ENCODE assay signal across 16 cellular contexts in genomic region chr20:836188-836587, GRCh38. TPM values are rescaled to one million over a fixed set of nuclear protein-coding genes. Genes with fewer than 3 reads are reported as not detected.
DNase-seq lines count a peak whose midpoint lies in the region; ATAC-seq and TF ChIP-seq lines count a peak whose summit lies in the region.
"Had no signal": no experiment of that assay in that cellular context is flagged by ENCODE, and none has a peak within 500 bp of the region (broad histone marks: within the 10 kb centered on the region; RNA-seq: fewer than 3 reads in every experiment).

No MANE protein-coding gene starts in this region.

- H3K9me2 ChIP-seq in OCI-LY7 (ENCODE audit: insufficient read depth, low read length) (no peaks in the 10 kb centered on the region), MM.1S (replicated peaks; ENCODE audit: insufficient read depth, low read length) (no peaks in the 10 kb centered on the region)

- CTCF ChIA-PET in OCI-LY7 (lab: Charles Lee; ENCODE audit: unreplicated experiment), result no interaction called here

- no peaks in the 10 kb centered on the region for H3K9me3 Mint-ChIP-seq in central memory CD8-positive, alpha-beta T cell
- H3K9me3 Mint-ChIP-seq in stimulated activated effector memory CD8-positive, alpha-beta T cell treated with anti-CD3 and anti-CD28 coated beads, Interleukin-12 subunit alpha, Interleukin-12 subunit beta, amount 100 ng/mL, for 72 hours, result no peaks in the 10 kb centered on the region

- TF ChIP-seq CTCF in cardiac muscle cell (IDR thresholded peaks at IDR 0.05; ENCODE audit: low read depth, low read length) (no peak), OCI-LY7 (conservative IDR thresholded peaks at IDR 0.05; ENCODE audit: low read length) (no peak), MM.1S (IDR thresholded peaks at IDR 0.05; ENCODE audit: low read length) (no peak)

- BruUV-seq in OCI-LY7 (replicated peaks; lab: Mats Ljungman, UMichigan), result no TSS peak

- H3K79me2 ChIP-seq in OCI-LY7 (ENCODE audit: insufficient read depth, low read depth, low read length) (peaks cover 19% of the 10 kb centered on the region; the same call in 1 of the 2 replicates), MM.1S (ENCODE audit: low read length) (peaks cover 65% of the 10 kb centered on the region)

- no peak overlapping the region for H3K9ac ChIP-seq in MM.1S (ENCODE audit: low read length)

- intact Hi-C loops in Right ventricle myocardium inferior (cut with DNase I), result no loop called here
- intact Hi-C loops in OCI-LY7 (cut with micrococcal nuclease; ENCODE audit: unreplicated experiment), result loop anchor here (5.0 to 10.0 kb wide), 2 partner anchors 181 to 281 kb away; partner anchors contain the start of genes PSMF1 and SRXN1

- POLR2A ChIA-PET in OCI-LY7 (lab: Charles Lee), result interaction anchor here (4.9 kb wide), 1 partner anchor 11 kb away, joined by 40 read pairs; no protein-coding TSS in a partner anchor

- H3K4me3 ChIP-seq in cardiac muscle cell, result no peak overlapping the region
- H3K4me3 ChIP-seq in OCI-LY7 (ENCODE audit: low read depth, low read length, poor library complexity, severe bottlenecking), result peak overlapping the region; percentile 25
- H3K4me3 ChIP-seq in MM.1S (ENCODE audit: low read length), result no peak overlapping the region
- H3K4me3 ChIP-seq: adrenal gland, thoracic aorta had no signal

- H3K4me2 ChIP-seq in OCI-LY7 (ENCODE audit: low read length) (peak overlapping the region; percentile 99), MM.1S (ENCODE audit: low read depth, low read length) (no peak overlapping the region)

- no peaks in the 10 kb centered on the region for H3F3A ChIP-seq in MM.1S (ENCODE audit: insufficient read depth, low read length)

- H2AFZ ChIP-seq in OCI-LY7 (ENCODE audit: low read length) (no peak overlapping the region), MM.1S (ENCODE audit: low read length) (no peak overlapping the region)

- peaks cover 21% of the 10 kb centered on the region for H3K4me1 ChIP-seq in cardiac muscle cell (ENCODE audit: low read depth)
- peaks cover 40% of the 10 kb centered on the region for H3K4me1 ChIP-seq in OCI-LY7 (ENCODE audit: insufficient read depth, low read length, poor library complexity, severe bottlenecking)
- peaks cover 16% of the 10 kb centered on the region for H3K4me1 ChIP-seq in MM.1S (ENCODE audit: low read length)

- ATAC-seq in Right ventricle myocardium inferior (no peak), GM18498 (IDR thresholded peaks at IDR 0.05; ENCODE audit: unreplicated experiment) (no peak), HG03342 (IDR thresholded peaks at IDR 0.05; ENCODE audit: unreplicated experiment) (no peak)
- no peak for ATAC-seq in central memory CD8-positive, alpha-beta T cell (replicated peaks; ENCODE audit: extremely low read depth, poor library complexity, severe bottlenecking)
- ATAC-seq in stimulated activated effector memory CD8-positive, alpha-beta T cell treated with anti-CD3 and anti-CD28 coated beads, Interleukin-12 subunit alpha, Interleukin-12 subunit beta, amount 100 ng/mL, for 72 hours, result peak; percentile 44

- no peaks in the 10 kb centered on the region for H3K27me3 ChIP-seq in cardiac muscle cell
- no peaks in the 10 kb centered on the region for H3K27me3 ChIP-seq in MM.1S (replicated peaks; ENCODE audit: insufficient read depth, low read length)
- H3K27me3 ChIP-seq: adrenal gland had no signal

- peaks cover 14% of the 10 kb centered on the region for H3K36me3 Mint-ChIP-seq in central memory CD8-positive, alpha-beta T cell (ENCODE audit: insufficient read depth)
- H3K36me3 Mint-ChIP-seq in stimulated activated effector memory CD8-positive, alpha-beta T cell treated with anti-CD3 and anti-CD28 coated beads, Interleukin-12 subunit alpha, Interleukin-12 subunit beta, amount 100 ng/mL, for 72 hours, result peaks cover 27% of the 10 kb centered on the region

- no peaks in the 10 kb centered on the region for H3K9me3 ChIP-seq in cardiac muscle cell (ENCODE audit: low read depth)
- no peaks in the 10 kb centered on the region for H3K9me3 ChIP-seq in OCI-LY7 (ENCODE audit: low read length)
- H3K9me3 ChIP-seq in MM.1S (replicated peaks; ENCODE audit: insufficient read depth, low read length), result no peaks in the 10 kb centered on the region
- H3K9me3 ChIP-seq: adrenal gland, thoracic aorta had no signal

- no peak overlapping the region for H3K27ac Mint-ChIP-seq in central memory CD8-positive, alpha-beta T cell (ENCODE audit: low read depth)
- H3K27ac Mint-ChIP-seq in stimulated activated effector memory CD8-positive, alpha-beta T cell treated with anti-CD3 and anti-CD28 coated beads, Interleukin-12 subunit alpha, Interleukin-12 subunit beta, amount 100 ng/mL, for 72 hours, result peak overlapping the region; percentile 81

- H3K4me3 Mint-ChIP-seq in central memory CD8-positive, alpha-beta T cell, result peak overlapping the region; percentile 31
- H3K4me3 Mint-ChIP-seq in stimulated activated effector memory CD8-positive, alpha-beta T cell treated with anti-CD3 and anti-CD28 coated beads, Interleukin-12 subunit alpha, Interleukin-12 subunit beta, amount 100 ng/mL, for 72 hours, result peak overlapping the region; percentile 78

- H3K27me3 Mint-ChIP-seq in central memory CD8-positive, alpha-beta T cell, result no peaks in the 10 kb centered on the region

- H3K27ac ChIP-seq in cardiac muscle cell (peak overlapping the region; percentile 72), OCI-LY7 (ENCODE audit: low read depth, low read length, poor library complexity, severe bottlenecking) (no peak overlapping the region), MM.1S (ENCODE audit: low read length) (no peak overlapping the region)
- H3K27ac ChIP-seq: thoracic aorta, VCaP had no signal

- H3K4me1 Mint-ChIP-seq in central memory CD8-positive, alpha-beta T cell, result peaks cover 55% of the 10 kb centered on the region
- H3K4me1 Mint-ChIP-seq in stimulated activated effector memory CD8-positive, alpha-beta T cell treated with anti-CD3 and anti-CD28 coated beads, Interleukin-12 subunit alpha, Interleukin-12 subunit beta, amount 100 ng/mL, for 72 hours, result peaks cover 57% of the 10 kb centered on the region

- H3K36me3 ChIP-seq in cardiac muscle cell (no peaks in the 10 kb centered on the region), OCI-LY7 (ENCODE audit: insufficient read depth, low read length) (no peaks in the 10 kb centered on the region), MM.1S (replicated peaks; ENCODE audit: insufficient read depth, low read length) (no peaks in the 10 kb centered on the region)
- H3K36me3 ChIP-seq: adrenal gland, thoracic aorta had no signal

- H4K20me1 ChIP-seq in OCI-LY7 (ENCODE audit: insufficient read depth, low read length) (no peaks in the 10 kb centered on the region), MM.1S (ENCODE audit: insufficient read depth, low read length) (no peaks in the 10 kb centered on the region)

- DNase-seq in cardiac muscle cell (ENCODE audit: low read depth in 1 of 2, low spot score in 1 of 2), result no peak
- DNase-seq in Right ventricle myocardium inferior (ENCODE audit: missing footprints), result no peak
- no peak for DNase-seq in OCI-LY7 (ENCODE audit: low spot score)
- no peak for DNase-seq in central memory CD8-positive, alpha-beta T cell (ENCODE audit: low spot score in 2 of 2)
- no peak for DNase-seq in stimulated activated effector memory CD8-positive, alpha-beta T cell treated with anti-CD3 and anti-CD28 coated beads, Interleukin-12 subunit alpha, Interleukin-12 subunit beta, amount 100 ng/mL, for 72 hours (ENCODE audit: low spot score in 2 of 2)
- DNase-seq in MM.1S, result no peak
- DNase-seq: effector memory CD4-positive, alpha-beta T cell; kidney glomerular epithelial cell; mesendoderm; NCI-H1694 treated with DMSO at 0.1 percent for 48 hours; NCI-H510A had no signal

RNA-seq across cellular contexts. Expression of gene FAM110A, which starts 2.7 kb away (rescaled TPM):
- 22.3 and 34.4 TPM in 2 replicates for total RNA-seq in cardiac muscle cell
- 30.2 and 40.6 TPM in 2 replicates for polyA plus RNA-seq in cardiac muscle cell
- 2.6 TPM for total RNA-seq in Right ventricle myocardium inferior
- total RNA-seq in OCI-LY7 (2014; rRNA removed; shearing (Covaris generic)), result 15.9 and 16.2 TPM in 2 replicates
- total RNA-seq in OCI-LY7 (2022), result 28.2 and 36.4 TPM in 2 replicates
